In genomic region chr3:165210132-165210531, GRCh38 we compare ENCODE assay signal across 14 cellular contexts. TPM values are rescaled to one million over a fixed set of nuclear protein-coding genes. Genes with fewer than 3 reads are reported as not detected.
DNase-seq lines count a peak whose midpoint lies in the region; FAIRE-seq and TF ChIP-seq lines count a peak whose summit lies in the region.
"Had no signal": no experiment of that assay in that cellular context is flagged by ENCODE, and none has a peak within 500 bp of the region (broad histone marks: within the 10 kb centered on the region; RNA-seq: fewer than 3 reads in every experiment).

No MANE protein-coding gene starts in this region.

- no peaks in the 10 kb centered on the region for H3K36me3 ChIP-seq in SK-N-SH (replicated peaks in 1 of 2; ENCODE audit: control insufficient read depth in 1 of 2, insufficient read depth in 2 of 2, low read length in 1 of 2)
- H3K36me3 ChIP-seq: ovary, stomach had no signal

- H3K4me3 ChIP-seq in AG04450 (ENCODE audit: low read depth, low read length) (no peak overlapping the region), GM12875 (ENCODE audit: low read depth, low read length) (no peak overlapping the region), SK-N-SH (ENCODE audit: low read depth in 2 of 2, low read length in 1 of 2) (no peak overlapping the region)
- H3K4me3 ChIP-seq: ovary, stomach had no signal

- H3K36me3 Mint-ChIP-seq in glutamatergic neuron (ENCODE audit: unreplicated experiment), result no peaks in the 10 kb centered on the region

- H3K27me3 ChIP-seq in AG04450 (ENCODE audit: control insufficient read depth, insufficient read depth, low read length) (no peaks in the 10 kb centered on the region), SK-N-SH (ENCODE audit: insufficient read depth) (no peaks in the 10 kb centered on the region)
- H3K27me3 ChIP-seq: ovary, stomach had no signal

- no peaks in the 10 kb centered on the region for H3K27me3 Mint-ChIP-seq in glutamatergic neuron (ENCODE audit: unreplicated experiment)

- H3F3A ChIP-seq in SK-N-SH (replicated peaks; ENCODE audit: insufficient read depth), result no peaks in the 10 kb centered on the region

- H3K27ac ChIP-seq in AG04450 (ENCODE audit: low read depth, low read length) (no peak overlapping the region), SK-N-SH (ENCODE audit: low read depth in 2 of 2, low read length in 1 of 2) (no peak overlapping the region)
- H3K27ac ChIP-seq: ovary, stomach had no signal

- H3K79me2 ChIP-seq in SK-N-SH (ENCODE audit: insufficient read depth), result no peaks in the 10 kb centered on the region

- POLR2A ChIA-PET in AG04450 (lab: Yijun Ruan, JAX) (no interaction called here), SK-N-SH (lab: Yijun Ruan, JAX) (no interaction called here)

- TF ChIP-seq CTCF in AG04450 (IDR thresholded peaks at IDR 0.05; ENCODE audit: low read depth, low read length) (peak; percentile 42), GM12875 (IDR thresholded peaks at IDR 0.05; ENCODE audit: borderline replicate concordance, insufficient read depth, low read depth, low read length) (0 out of 2 replicates have a peak, but pooled peaks have one; percentile 2), SK-N-SH (IDR thresholded peaks at IDR 0.05) (peak; percentile 53), glutamatergic neuron (IDR thresholded peaks at IDR 0.05; ENCODE audit: partially characterized antibody, unreplicated experiment) (peak; percentile 71)

- no peak overlapping the region for H3K9ac ChIP-seq in SK-N-SH

- H3K4me3 Mint-ChIP-seq in glutamatergic neuron (ENCODE audit: unreplicated experiment), result no peak overlapping the region

- no peaks in the 10 kb centered on the region for H3K4me1 Mint-ChIP-seq in glutamatergic neuron (ENCODE audit: low read depth, unreplicated experiment)

- no peak for FAIRE-seq in urothelium cell line (lab: Jason Lieb, UNC)
- FAIRE-seq: frontal cortex, GM18507 had no signal

- no peaks in the 10 kb centered on the region for H3K9me3 Mint-ChIP-seq in glutamatergic neuron (ENCODE audit: unreplicated experiment)

- H3K9me3 ChIP-seq in AG04450 (ENCODE audit: control insufficient read depth, insufficient read depth, low read length) (no peaks in the 10 kb centered on the region), SK-N-SH (no peaks in the 10 kb centered on the region)
- H3K9me3 ChIP-seq: ovary, stomach had no signal

- no peak overlapping the region for H2AFZ ChIP-seq in SK-N-SH (ENCODE audit: low read depth)

- no peak overlapping the region for H3K27ac Mint-ChIP-seq in glutamatergic neuron (ENCODE audit: unreplicated experiment)

- CTCF ChIA-PET in AG04450 (lab: Charles Lee), result interaction anchor here (0.5 to 0.6 kb wide), 2 partner anchors 9 to 274 kb away, joined by 3 to 4 read pairs; no protein-coding TSS in a partner anchor
- CTCF ChIA-PET in SK-N-SH (lab: Yijun Ruan, JAX), result interaction anchor here (0.6 to 1.5 kb wide), 3 partner anchors 11 to 639 kb away, joined by 3 to 5 read pairs (median 3); no protein-coding TSS in a partner anchor

- no peak overlapping the region for H3K4me2 ChIP-seq in SK-N-SH

- H4K20me1 ChIP-seq in SK-N-SH (ENCODE audit: insufficient read depth), result no peaks in the 10 kb centered on the region

- peaks cover 0 to 4% of the 10 kb centered on the region in 2 experiments; a peak in 2 of 4 replicates for H3K4me1 ChIP-seq in SK-N-SH (ENCODE audit: control insufficient read depth in 1 of 2, insufficient read depth in 2 of 2, low read depth in 1 of 2, low read length in 1 of 2)

- H3K9me2 ChIP-seq in SK-N-SH, result no peaks in the 10 kb centered on the region

- DNase-seq in AG04450 (ENCODE audit: low read depth, low spot score) (no peak), SK-N-SH (no peak), glutamatergic neuron (no peak), urothelium cell line (ENCODE audit: low spot score) (no peak), ureter (ENCODE audit: low spot score) (no peak)
- DNase-seq in stimulated activated naive CD4-positive, alpha-beta T cell (lab: John Stamatoyannopoulos, UW), result no peak
- no peak for DNase-seq in activated CD4-positive, alpha-beta T cell treated with anti-CD3 and anti-CD28 coated beads for 4 hours
- DNase-seq: activated T-cell treated with anti-CD3 and anti-CD28 coated beads, Interleukin-2, amount 50 U/mL, for 48 hours; central memory CD4-positive, alpha-beta T cell; ovary; stomach had no signal

- TF ChIP-seq RAD21 in SK-N-SH (IDR thresholded peaks at IDR 0.05; ENCODE audit: low read length), result no peak

- TF ChIP-seq EP300 in SK-N-SH (IDR thresholded peaks at IDR 0.05; ENCODE audit: borderline replicate concordance in 1 of 2, low read depth in 1 of 2, low read length in 1 of 2), result no peak

TF ChIP-seq in SK-N-SH, 30 proteins besides CTCF, POLR2A, EP300 and RAD21:
- TF ChIP-seq SMC3 (IDR thresholded peaks at IDR 0.05; ENCODE audit: low read depth, low read length) (no peak), TCF12 (IDR thresholded peaks at IDR 0.05) (no peak), RXRA (IDR thresholded peaks at IDR 0.05; ENCODE audit: borderline replicate concordance, low read depth) (no peak), TEAD4 (IDR thresholded peaks at IDR 0.05; ENCODE audit: borderline replicate concordance, insufficient read depth) (no peak), NRF1 (IDR thresholded peaks at IDR 0.05; ENCODE audit: low read depth, low read length) (no peak)

RNA-seq across cellular contexts. Expression of gene SLITRK3, which starts 13.9 kb away (rescaled TPM):
- polyA plus RNA-seq in AG04450 (2011; rRNA removed) (not detected in 2 replicates), SK-N-SH (2012; rRNA removed) (not detected in 2 replicates)
- not detected in 2 replicates for polyA minus RNA-seq in AG04450 (2011; rRNA and poly(A)+ RNA removed)
- polyA plus RNA-seq in SK-N-SH (2012; cell fraction: cytosol; rRNA removed), result not detected in 2 replicates
- not detected in 2 replicates for polyA plus RNA-seq in SK-N-SH (2012; cell fraction: nucleus; rRNA removed)
- total RNA-seq in glutamatergic neuron (ENCODE audit: unreplicated experiment) (not detected), ureter (1.2 TPM)

Comparison
In these comparisons a context has a peak if more than half of its experiments do, and no peak if none do; other contexts are left out.
1. CTCF ChIP-seq: peak in every context shown above with its lines; median percentile 71 in glutamatergic neuron; 53 in SK-N-SH; 42 in AG04450; 2 in GM12875.